30 cellular contexts compared by ENCODE assay signal in the genomic region with DNA sequence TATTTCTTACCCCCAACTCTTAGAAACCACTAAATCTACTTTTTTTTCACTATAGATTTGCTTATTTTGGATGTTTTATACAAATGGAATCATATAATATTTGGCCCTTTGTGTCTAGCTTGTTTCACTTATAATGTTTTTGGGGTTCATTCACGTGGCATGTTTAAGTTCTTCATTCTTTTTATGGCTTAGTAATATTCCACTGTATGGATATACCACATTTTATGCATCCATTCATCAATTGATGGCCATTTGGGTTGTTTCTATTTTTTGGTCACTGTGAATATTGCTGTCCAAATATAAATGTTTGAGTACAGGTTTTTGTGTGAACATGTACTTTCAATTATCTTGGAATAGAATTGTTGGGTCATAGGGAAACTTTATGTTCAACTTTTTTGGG. TPM values are rescaled to one million over a fixed set of nuclear protein-coding genes. Genes with fewer than 3 reads are reported as not detected.
DNase-seq lines count a peak whose midpoint lies in the region; ATAC-seq, FAIRE-seq and TF ChIP-seq lines count a peak whose summit lies in the region.
"Had no signal": no experiment of that assay in that cellular context is flagged by ENCODE, and none has a peak within 500 bp of the region (broad histone marks: within the 10 kb centered on the region; RNA-seq: fewer than 3 reads in every experiment).

No MANE protein-coding gene starts in this region.

- no peak overlapping the region for H3K4ac ChIP-seq in H1 (replicated peaks; ENCODE audit: insufficient read length, low read depth, low read length)

- H3K27me3 ChIP-seq in H1 (replicated peaks in 1 of 4; ENCODE audit: control insufficient read depth in 3 of 4, extremely low read depth in 1 of 4, insufficient read depth in 3 of 4, low read length in 3 of 4): no peaks in the 10 kb centered on the region
- H3K27me3 ChIP-seq in Karpas-422 (ENCODE audit: low read length): no peaks in the 10 kb centered on the region
- H3K27me3 ChIP-seq: ascending aorta, cardiac muscle cell, pancreas had no signal

- H3K79me2 ChIP-seq in H1 (ENCODE audit: control insufficient read depth in 1 of 2, insufficient read depth in 2 of 2, low read length in 2 of 2) (no peaks in the 10 kb centered on the region), Karpas-422 (ENCODE audit: low read length) (no peaks in the 10 kb centered on the region)

- no peak for ATAC-seq in activated CD4-positive, alpha-beta T cell treated with anti-CD3 and anti-CD28 coated beads for 36 hours
- no peak for ATAC-seq in activated CD8-positive, alpha-beta T cell treated with anti-CD3 and anti-CD28 coated beads, Interleukin-2, amount 10 ng/mL, durations not matched to agents 7 days and 5 days
- ATAC-seq in esophagus mucosa: no peak
- ATAC-seq: GM23338, pancreas had no signal

- FAIRE-seq in GM18507 (lab: Jason Lieb, UNC) (peak; percentile 31), H1 (lab: Jason Lieb, UNC) (no peak)
- FAIRE-seq: A204.1, pancreas had no signal

- intact Hi-C loops in activated CD4-positive, alpha-beta T cell treated with anti-CD3 and anti-CD28 coated beads for 36 hours (cut with DNase I, micrococcal nuclease): loop anchor here in 1 of 2 experiments (2.0 to 5.0 kb wide), 3 partner anchors 37 to 517 kb away; partner anchors contain the start of gene WSB1

- H4K20me1 ChIP-seq in H1 (replicated peaks in 1 of 2; ENCODE audit: control insufficient read depth in 1 of 2, insufficient read depth in 2 of 2, low read length in 2 of 2) (no peaks in the 10 kb centered on the region), Karpas-422 (ENCODE audit: insufficient read depth, low read depth, low read length) (no peaks in the 10 kb centered on the region)

- H2BK20ac ChIP-seq in H1 (ENCODE audit: low read length): no peak overlapping the region

- no peak overlapping the region for H2BK5ac ChIP-seq in H1 (ENCODE audit: low read depth, low read length)

- POLR2A ChIA-PET in activated CD4-positive, alpha-beta T cell treated with anti-CD3 and anti-CD28 coated beads for 36 hours (lab: Charles Lee): interaction anchor here (1.6 kb wide), 1 partner anchor 70 kb away, joined by 6 read pairs; no protein-coding TSS in a partner anchor
- POLR2A ChIA-PET in activated CD8-positive, alpha-beta T cell treated with anti-CD3 and anti-CD28 coated beads, Interleukin-2, amount 10 ng/mL, durations not matched to agents 7 days and 5 days (lab: Charles Lee): interaction anchor here (1.1 kb wide), 1 partner anchor 84 kb away, joined by 3 read pairs; the partner anchor contains the start of gene LYRM9
- POLR2A ChIA-PET in H1 (lab: Charles Lee; ENCODE audit: partially characterized antibody): no interaction called here

- no peak for DNase-seq in activated CD4-positive, alpha-beta T cell treated with anti-CD3 and anti-CD28 coated beads for 36 hours
- DNase-seq in activated CD4-positive, alpha-beta T cell treated with anti-CD3 and anti-CD28 coated beads for 1 hour: no peak
- DNase-seq in GM18507 (ENCODE audit: extremely low spot score, insufficient read length, low read depth) (no peak), H1 (ENCODE audit: low read depth in 1 of 2, low spot score in 2 of 2) (no peak), Karpas-422 (no peak), MV-4-11 (lab: John Stamatoyannopoulos, UW) (no peak)
- DNase-seq in activated CD8-positive, alpha-beta T cell treated with anti-CD3 and anti-CD28 coated beads, Interleukin-2, amount 10 ng/mL, durations not matched to agents 7 days and 5 days: no peak
- DNase-seq: activated B cell treated with CpG ODN at 0.5 μM for 24 hours; DMS79 treated with DMSO at 0.1 percent for 48 hours; erythroblast; GDM1; glutamatergic neuron; HFFc6; IMR-90; mammary epithelial cell; NCI-H146; NCI-H345; NCI-H69; pancreas; Right ventricle myocardium superior; stimulated activated naive CD4-positive, alpha-beta T cell had no signal

- peaks cover 49% of the 10 kb centered on the region for H3K4me1 Mint-ChIP-seq in activated CD4-positive, alpha-beta T cell treated with anti-CD3 and anti-CD28 coated beads for 36 hours
- H3K4me1 Mint-ChIP-seq in activated CD8-positive, alpha-beta T cell treated with anti-CD3 and anti-CD28 coated beads, Interleukin-2, amount 10 ng/mL, durations not matched to agents 7 days and 5 days (ENCODE audit: low read depth): peaks cover 56% of the 10 kb centered on the region

- no peak overlapping the region for H3K4me3 ChIP-seq in H1 (ENCODE audit: extremely low read depth in 1 of 4, insufficient read depth in 2 of 4, low read depth in 3 of 4, low read length in 4 of 4)
- no peak overlapping the region for H3K4me3 ChIP-seq in Karpas-422 (ENCODE audit: low read length)
- H3K4me3 ChIP-seq: ascending aorta, cardiac muscle cell, coronary artery, GM23338, pancreas had no signal

- no peak overlapping the region for H3K9ac ChIP-seq in H1 (replicated peaks in 1 of 4; ENCODE audit: extremely low read depth in 1 of 4, low read depth in 3 of 4, low read length in 3 of 4)
- no peak overlapping the region for H3K9ac ChIP-seq in Karpas-422 (ENCODE audit: low read length)

- no peak overlapping the region for H3K14ac ChIP-seq in H1 (ENCODE audit: insufficient read length)

- no peaks in the 10 kb centered on the region for H3K36me3 Mint-ChIP-seq in activated CD4-positive, alpha-beta T cell treated with anti-CD3 and anti-CD28 coated beads for 36 hours (ENCODE audit: low read depth)
- peaks cover 11% of the 10 kb centered on the region for H3K36me3 Mint-ChIP-seq in activated CD8-positive, alpha-beta T cell treated with anti-CD3 and anti-CD28 coated beads, Interleukin-2, amount 10 ng/mL, durations not matched to agents 7 days and 5 days (ENCODE audit: low read depth)
- H3K36me3 Mint-ChIP-seq: activated naive CD4-positive, alpha-beta T cell treated with anti-CD3 and anti-CD28 coated beads, Interleukin-2, amount 50 U/mL, for 24 hours; CD14-positive monocyte had no signal

- H3K4me3 Mint-ChIP-seq in activated CD4-positive, alpha-beta T cell treated with anti-CD3 and anti-CD28 coated beads for 36 hours: no peak overlapping the region
- H3K4me3 Mint-ChIP-seq in activated CD8-positive, alpha-beta T cell treated with anti-CD3 and anti-CD28 coated beads, Interleukin-2, amount 10 ng/mL, durations not matched to agents 7 days and 5 days: no peak overlapping the region
- H3K4me3 Mint-ChIP-seq: activated B cell treated with CpG ODN at 0.5 μM for 24 hours; activated naive CD4-positive, alpha-beta T cell treated with anti-CD3 and anti-CD28 coated beads, Interleukin-2, amount 50 U/mL, for 24 hours; CD14-positive monocyte; GM23338; HFFc6 had no signal

- 90% methylated on average over 1 of the region's 1 CpG; no CpG with 5 or more reads in 1 of the 2 experiments for WGBS in H1 (ENCODE audit: extremely low coverage in 1 of 2, insufficient coverage in 1 of 2, insufficient read length in 1 of 2, insufficient replicate concordance in 2 of 2, low coverage in 1 of 2, low lambda C conversion rate in 2 of 2, missing lambda C conversion rate in 1 of 2), 2 experiments

- H3K27ac Mint-ChIP-seq in activated CD4-positive, alpha-beta T cell treated with anti-CD3 and anti-CD28 coated beads for 36 hours: peak overlapping the region; percentile 95
- H3K27ac Mint-ChIP-seq in activated CD8-positive, alpha-beta T cell treated with anti-CD3 and anti-CD28 coated beads, Interleukin-2, amount 10 ng/mL, durations not matched to agents 7 days and 5 days: peak overlapping the region; percentile 84
- H3K27ac Mint-ChIP-seq: CD14-positive monocyte, GM23338, HFFc6 had no signal

- TF ChIP-seq CTCF in H1 (IDR thresholded peaks at IDR 0.05; ENCODE audit: control extremely low read depth in 1 of 3, insufficient read depth in 1 of 3, low read depth in 1 of 3, low read length in 3 of 3): no peak

- H3K79me1 ChIP-seq in H1 (ENCODE audit: low read depth, low read length): no peaks in the 10 kb centered on the region

- H3K27ac ChIP-seq in H1 (ENCODE audit: low read depth, low read length): no peak overlapping the region
- no peak overlapping the region for H3K27ac ChIP-seq in Karpas-422 (ENCODE audit: low read length)
- H3K27ac ChIP-seq: ascending aorta, cardiac muscle cell, coronary artery, pancreas had no signal

- no peak overlapping the region for H4K8ac ChIP-seq in H1 (ENCODE audit: extremely low read depth, insufficient read depth, low read length)

- TF ChIP-seq POLR2A in H1 (IDR thresholded peaks at IDR 0.05; ENCODE audit: control extremely low read depth in 1 of 2, low read depth in 2 of 2, low read length in 2 of 2): no peak

- H3K4me2 ChIP-seq in H1 (ENCODE audit: insufficient read depth in 1 of 2, low read depth in 2 of 2, low read length in 2 of 2) (no peak overlapping the region), Karpas-422 (ENCODE audit: low read depth, low read length, poor library complexity, severe bottlenecking) (no peak overlapping the region)
- H3K4me2 ChIP-seq: GM23338 had no signal

- no peak overlapping the region for H2AK5ac ChIP-seq in H1 (ENCODE audit: low read depth, low read length)

- H3K9me2 ChIP-seq in Karpas-422 (replicated peaks; ENCODE audit: insufficient read depth, low read length): no peaks in the 10 kb centered on the region

- H2BK120ac ChIP-seq in H1 (replicated peaks; ENCODE audit: low read depth, low read length): no peak overlapping the region

- no peak overlapping the region for H4K5ac ChIP-seq in H1 (ENCODE audit: insufficient read length, low read depth, low read length)

- TF ChIP-seq RAD21 in H1 (IDR thresholded peaks at IDR 0.05 in 1 of 2, conservative IDR thresholded peaks at IDR 0.05 in 1 of 2; ENCODE audit: low read depth in 2 of 2, low read length in 2 of 2): no peak

- no peak overlapping the region for H3K23ac ChIP-seq in H1 (ENCODE audit: insufficient read length)

- H3K4me1 ChIP-seq in H1 (replicated peaks in 1 of 4; ENCODE audit: control insufficient read depth in 3 of 4, insufficient read depth in 4 of 4, low read length in 3 of 4): peaks cover 0 to 3% (median 2%) of the 10 kb centered on the region in 4 experiments; a peak in 1 of 7 replicates
- H3K4me1 ChIP-seq in Karpas-422 (ENCODE audit: low read length): peaks cover 16% of the 10 kb centered on the region
- H3K4me1 ChIP-seq: ascending aorta had no signal

- H3K27me3 Mint-ChIP-seq in activated CD4-positive, alpha-beta T cell treated with anti-CD3 and anti-CD28 coated beads for 36 hours: no peaks in the 10 kb centered on the region
- no peaks in the 10 kb centered on the region for H3K27me3 Mint-ChIP-seq in activated CD8-positive, alpha-beta T cell treated with anti-CD3 and anti-CD28 coated beads, Interleukin-2, amount 10 ng/mL, durations not matched to agents 7 days and 5 days (ENCODE audit: low read depth)
- H3K27me3 Mint-ChIP-seq: activated naive CD4-positive, alpha-beta T cell treated with anti-CD3 and anti-CD28 coated beads, Interleukin-2, amount 50 U/mL, for 24 hours had no signal

- no peak overlapping the region for H2AFZ ChIP-seq in H1 (ENCODE audit: low read length)
- H2AFZ ChIP-seq in Karpas-422 (ENCODE audit: low read length): no peak overlapping the region
- H2AFZ ChIP-seq: GM23338 had no signal

- H3K9me3 Mint-ChIP-seq in activated CD4-positive, alpha-beta T cell treated with anti-CD3 and anti-CD28 coated beads for 36 hours (ENCODE audit: low read depth): peaks cover 5% of the 10 kb centered on the region
- no peaks in the 10 kb centered on the region for H3K9me3 Mint-ChIP-seq in activated CD8-positive, alpha-beta T cell treated with anti-CD3 and anti-CD28 coated beads, Interleukin-2, amount 10 ng/mL, durations not matched to agents 7 days and 5 days (ENCODE audit: insufficient read depth)
- H3K9me3 Mint-ChIP-seq: activated B cell treated with CpG ODN at 0.5 μM for 24 hours; activated naive CD4-positive, alpha-beta T cell treated with anti-CD3 and anti-CD28 coated beads, Interleukin-2, amount 50 U/mL, for 24 hours; HFFc6 had no signal

- H3K56ac ChIP-seq in H1 (replicated peaks; ENCODE audit: insufficient read length, low read depth, low read length): no peak overlapping the region

- no peak overlapping the region for H2BK12ac ChIP-seq in H1 (ENCODE audit: low read depth, low read length)

- CTCF ChIA-PET in activated CD4-positive, alpha-beta T cell treated with anti-CD3 and anti-CD28 coated beads for 36 hours (lab: Charles Lee): interaction anchor here (1.0 to 7.2 kb wide), 4 partner anchors 72 to 527 kb away, joined by 3 to 320 read pairs (median 65); partner anchors contain the start of genes LYRM9 and TNFAIP1
- CTCF ChIA-PET in activated CD8-positive, alpha-beta T cell treated with anti-CD3 and anti-CD28 coated beads, Interleukin-2, amount 10 ng/mL, durations not matched to agents 7 days and 5 days (lab: Charles Lee): interaction anchor here (1.5 to 17.4 kb wide), 3 partner anchors 8 to 82 kb away, joined by 4 to 654 read pairs (median 198); partner anchors contain the start of gene LYRM9
- CTCF ChIA-PET in H1 (lab: Charles Lee; ENCODE audit: partially characterized antibody): interaction anchor here (1.2 to 9.4 kb wide), 6 partner anchors 12 to 442 kb away, joined by 3 to 299 read pairs (median 10); partner anchors contain the start of gene LYRM9

- no peak overlapping the region for H3K18ac ChIP-seq in H1 (ENCODE audit: extremely low read depth, low read length)

- H3K23me2 ChIP-seq in H1 (ENCODE audit: low read depth, low read length): peaks cover 2% of the 10 kb centered on the region; the same call in 1 of the 2 replicates

- H2BK15ac ChIP-seq in H1 (ENCODE audit: low read length): no peak overlapping the region

- H4K91ac ChIP-seq in H1 (replicated peaks; ENCODE audit: insufficient read length, low read length): no peak overlapping the region

- H3K36me3 ChIP-seq in H1 (ENCODE audit: control insufficient read depth in 2 of 4, insufficient read depth in 4 of 4, low read length in 3 of 4) (no peaks in the 10 kb centered on the region), Karpas-422 (ENCODE audit: insufficient read depth, low read length) (no peaks in the 10 kb centered on the region)
- H3K36me3 ChIP-seq: ascending aorta, cardiac muscle cell, pancreas had no signal

- no peak for TF ChIP-seq EP300 in H1 (IDR thresholded peaks at IDR 0.05; ENCODE audit: borderline replicate concordance in 1 of 2, low read depth in 2 of 2, low read length in 2 of 2)

- H3K9me3 ChIP-seq in H1 (ENCODE audit: insufficient read depth in 2 of 2, low read depth in 1 of 2, low read length in 1 of 2): no peaks in the 10 kb centered on the region
- peaks cover 4% of the 10 kb centered on the region; the same call in 1 of the 2 replicates for H3K9me3 ChIP-seq in Karpas-422 (ENCODE audit: low read length)
- H3K9me3 ChIP-seq: ascending aorta, pancreas had no signal

RNA-seq across cellular contexts. Expression of gene NOS2, which starts 9.2 kb away (rescaled TPM):
- total RNA-seq in activated CD4-positive, alpha-beta T cell treated with anti-CD3 and anti-CD28 coated beads for 36 hours: under 1 TPM; 0.07 to 0.09 TPM
- total RNA-seq in activated CD8-positive, alpha-beta T cell treated with anti-CD3 and anti-CD28 coated beads, Interleukin-2, amount 10 ng/mL, durations not matched to agents 7 days and 5 days: not detected
- total RNA-seq in H1 (2021; fragmentation: NEBNext Ultra II Directional; extraction: Animal tissue kit (Norgen Biotek cat#: 25700)): 1.8 and 1.9 TPM in 2 replicates
- polyA plus RNA-seq in H1 (2011; rRNA removed): 1.0 and 1.6 TPM in 2 replicates
- polyA plus RNA-seq in H1 (2011; cell fraction: cytosol; rRNA removed): 0.83 TPM
- 1.8 TPM for polyA plus RNA-seq in H1 (2011; cell fraction: nucleus; rRNA removed)
- polyA plus RNA-seq in H1 (2012, experiment 1 of 2): 0.77 to 1.4 TPM (median 1.2 TPM) in 4 replicates
- polyA plus RNA-seq in H1 (2012, experiment 2 of 2): 0.79 TPM
- 0.89 TPM for polyA plus RNA-seq in H1 (2013, experiment 1 of 2)
- polyA plus RNA-seq in H1 (2013, experiment 2 of 2): 0.81 TPM
- 1.1 TPM in 2 replicates for polyA minus RNA-seq in H1 (2011; rRNA and poly(A)+ RNA removed)
- polyA minus RNA-seq in H1 (2011; cell fraction: cytosol; rRNA and poly(A)+ RNA removed): 0.37 TPM
- 1.00 TPM for polyA minus RNA-seq in H1 (2011; cell fraction: nucleus; rRNA and poly(A)+ RNA removed)
- not detected in 2 replicates for total RNA-seq in Karpas-422 (2014; rRNA removed; shearing (Covaris generic); ENCODE audit: low replicate concordance)
- not detected for total RNA-seq in esophagus mucosa
- total RNA-seq: activated B cell treated with CpG ODN at 0.5 μM for 24 hours, ascending aorta, HFFc6, mammary epithelial cell, renal cortical epithelial cell had no signal
- polyA plus RNA-seq: CD14-positive monocyte, IMR-90, mammary epithelial cell had no signal
